ENCODE assay signal across 14 cellular contexts in genomic region chr4:101367201-101367600, GRCh38. TPM values are rescaled to one million over a fixed set of nuclear protein-coding genes. Genes with fewer than 3 reads are reported as not detected.
DNase-seq lines count a peak whose midpoint lies in the region; ATAC-seq and TF ChIP-seq lines count a peak whose summit lies in the region.
"Had no signal": no experiment of that assay in that cellular context is flagged by ENCODE, and none has a peak within 500 bp of the region (broad histone marks: within the 10 kb centered on the region; RNA-seq: fewer than 3 reads in every experiment).

No MANE protein-coding gene starts in this region.

- no peak overlapping the region for H3K4ac ChIP-seq in mesenchymal stem cell (ENCODE audit: low read depth in 1 of 2, low read length in 2 of 2)

- peaks cover 6% of the 10 kb centered on the region for H3K9me3 Mint-ChIP-seq in activated T-cell treated with anti-CD3 and anti-CD28 coated beads, Interleukin-2, amount 50 U/mL, for 24 hours

- no peak overlapping the region for H2AFZ ChIP-seq in mesenchymal stem cell (ENCODE audit: low read depth, low read length)

- peak overlapping the region in 1 of 2 experiments; percentile 43 for H3K18ac ChIP-seq in mesenchymal stem cell (ENCODE audit: low read depth in 1 of 2, low read length in 2 of 2)

- peak overlapping the region; percentile 94 for H3K27ac ChIP-seq in mesenchymal stem cell (ENCODE audit: low read length, poor library complexity, severe bottlenecking)
- H3K27ac ChIP-seq: BLaER1 treated with 17β-estradiol and CSF1 and Interleukin-3, amounts not matched to agents 10 nM and 100 nM; upper lobe of right lung had no signal

- H2AK5ac ChIP-seq in mesenchymal stem cell (ENCODE audit: low read length, severe bottlenecking): no peak overlapping the region

- no peak overlapping the region for H3K4me2 ChIP-seq in mesenchymal stem cell (ENCODE audit: low read length, poor library complexity, severe bottlenecking)
- H3K4me2 ChIP-seq: BLaER1 treated with 17β-estradiol and CSF1 and Interleukin-3, amounts not matched to agents 10 nM and 100 nM had no signal

- H3K79me1 ChIP-seq in mesenchymal stem cell (replicated peaks; ENCODE audit: low read length, poor library complexity, severe bottlenecking): no peaks in the 10 kb centered on the region

- H2BK5ac ChIP-seq in mesenchymal stem cell (ENCODE audit: low read depth, low read length, poor library complexity, severe bottlenecking): peak overlapping the region; percentile 79

- H3K4me1 ChIP-seq in mesenchymal stem cell (ENCODE audit: control insufficient read depth, insufficient read depth, low read depth, low read length): no peaks in the 10 kb centered on the region
- H3K4me1 ChIP-seq: BLaER1 treated with 17β-estradiol and CSF1 and Interleukin-3, amounts not matched to agents 10 nM and 100 nM; upper lobe of right lung had no signal

- DNase-seq in AG08396 (ENCODE audit: low spot score): peak; percentile 75
- DNase-seq in LHCN-M2 (ENCODE audit: low read depth): peak; percentile 78
- DNase-seq in cardiac fibroblast (ENCODE audit: low read depth in 2 of 2): peak; percentile 85 to 94
- DNase-seq in mesenchymal stem cell: peak; percentile 80
- DNase-seq in GOT3 (lab: John Stamatoyannopoulos, UW): no peak
- no peak for DNase-seq in activated T-cell treated with anti-CD3 and anti-CD28 coated beads, Interleukin-2, amount 50 U/mL, for 24 hours
- no peak for DNase-seq in NCI-H2029 treated with DMSO at 0.1 percent for 48 hours (lab: John Stamatoyannopoulos, UW)
- DNase-seq: GDM1, left colon, NCI-H1048, NCI-H526, upper lobe of right lung had no signal

- no peak overlapping the region for H3K27ac Mint-ChIP-seq in activated T-cell treated with anti-CD3 and anti-CD28 coated beads, Interleukin-2, amount 50 U/mL, for 24 hours

- no peak overlapping the region for H2BK120ac ChIP-seq in mesenchymal stem cell (ENCODE audit: low read depth, low read length)

- H3K36me3 Mint-ChIP-seq in activated T-cell treated with anti-CD3 and anti-CD28 coated beads, Interleukin-2, amount 50 U/mL, for 24 hours (ENCODE audit: low read depth): no peaks in the 10 kb centered on the region

- no peak overlapping the region for H2BK12ac ChIP-seq in mesenchymal stem cell (ENCODE audit: low read length in 2 of 2)

- 0% methylated on average over 1 of the region's 1 CpG for WGBS in mesenchymal stem cell

- TF ChIP-seq CTCF in cardiac fibroblast (IDR thresholded peaks at IDR 0.05; ENCODE audit: low read depth, low read length): no peak

- H4K8ac ChIP-seq in mesenchymal stem cell (ENCODE audit: low read length): no peak overlapping the region

- H3K27me3 Mint-ChIP-seq in activated T-cell treated with anti-CD3 and anti-CD28 coated beads, Interleukin-2, amount 50 U/mL, for 24 hours: peaks cover 31% of the 10 kb centered on the region

- H2BK15ac ChIP-seq in mesenchymal stem cell (ENCODE audit: low read depth, poor library complexity, severe bottlenecking): no peak overlapping the region

- no peak overlapping the region for H3K23ac ChIP-seq in mesenchymal stem cell (ENCODE audit: low read length in 2 of 2)

- peak overlapping the region; percentile 63 for H3K9ac ChIP-seq in mesenchymal stem cell (ENCODE audit: low read length)
- H3K9ac ChIP-seq: BLaER1 treated with 17β-estradiol and CSF1 and Interleukin-3, amounts not matched to agents 10 nM and 100 nM had no signal

- H3K14ac ChIP-seq in mesenchymal stem cell (ENCODE audit: low read length in 2 of 2): no peak overlapping the region

- no peak overlapping the region for H3K4me3 Mint-ChIP-seq in activated T-cell treated with anti-CD3 and anti-CD28 coated beads, Interleukin-2, amount 50 U/mL, for 24 hours

- no peaks in the 10 kb centered on the region for H3K27me3 ChIP-seq in mesenchymal stem cell (ENCODE audit: control insufficient read depth in 1 of 2, insufficient read depth in 1 of 2, low read length in 2 of 2)
- H3K27me3 ChIP-seq: BLaER1 treated with 17β-estradiol and CSF1 and Interleukin-3, amounts not matched to agents 10 nM and 100 nM; upper lobe of right lung had no signal

- H3K4me1 Mint-ChIP-seq in activated T-cell treated with anti-CD3 and anti-CD28 coated beads, Interleukin-2, amount 50 U/mL, for 24 hours (ENCODE audit: low read depth): no peaks in the 10 kb centered on the region

- H3K4me3 ChIP-seq in cardiac fibroblast (replicated peaks in 1 of 2; ENCODE audit: low read depth in 2 of 2, low read length in 2 of 2) (no peak overlapping the region), mesenchymal stem cell (ENCODE audit: insufficient read depth in 1 of 2, low read depth in 1 of 2, low read length in 2 of 2) (no peak overlapping the region)
- H3K4me3 ChIP-seq: BLaER1 treated with 17β-estradiol and CSF1 and Interleukin-3, amounts not matched to agents 10 nM and 100 nM; upper lobe of right lung had no signal

- ATAC-seq in GM18520 (IDR thresholded peaks at IDR 0.05; ENCODE audit: unreplicated experiment): no peak
- ATAC-seq: left colon, upper lobe of right lung had no signal

- H3K9me3 ChIP-seq in mesenchymal stem cell (ENCODE audit: control insufficient read depth, low read length): no peaks in the 10 kb centered on the region
- H3K9me3 ChIP-seq: upper lobe of right lung had no signal

- no peaks in the 10 kb centered on the region for H3K36me3 ChIP-seq in mesenchymal stem cell (ENCODE audit: control insufficient read depth in 1 of 2, insufficient read depth in 2 of 2, low read depth in 1 of 2, low read length in 2 of 2)
- H3K36me3 ChIP-seq: BLaER1 treated with 17β-estradiol and CSF1 and Interleukin-3, amounts not matched to agents 10 nM and 100 nM; upper lobe of right lung had no signal

- H4K91ac ChIP-seq in mesenchymal stem cell (ENCODE audit: low read length): no peak overlapping the region

RNA-seq across cellular contexts. Expression of gene PPP3CA, which starts 19.9 kb away (rescaled TPM):
- total RNA-seq in LHCN-M2 (2014; rRNA removed): 34.4 and 36.1 TPM in 2 replicates
- polyA plus RNA-seq in LHCN-M2 (2012): 15.8 TPM
- 51.4 TPM for polyA plus RNA-seq in mesenchymal stem cell (2013, experiment 1 of 2)
- 52.2 TPM for polyA plus RNA-seq in mesenchymal stem cell (2013, experiment 2 of 2)

Comparison
In these comparisons a context has a peak if more than half of its experiments do, and no peak if none do; other contexts are left out.
1. DNase-seq: peak in AG08396 (single experiment), LHCN-M2 (single experiment), cardiac fibroblast (2 of 2) and mesenchymal stem cell (single experiment); none in GOT3 (single experiment), activated T-cell treated with anti-CD3 and anti-CD28 coated beads, Interleukin-2, amount 50 U/mL, for 24 hours (single experiment) and NCI-H2029 treated with DMSO at 0.1 percent for 48 hours (single experiment).